In the genomic region with DNA sequence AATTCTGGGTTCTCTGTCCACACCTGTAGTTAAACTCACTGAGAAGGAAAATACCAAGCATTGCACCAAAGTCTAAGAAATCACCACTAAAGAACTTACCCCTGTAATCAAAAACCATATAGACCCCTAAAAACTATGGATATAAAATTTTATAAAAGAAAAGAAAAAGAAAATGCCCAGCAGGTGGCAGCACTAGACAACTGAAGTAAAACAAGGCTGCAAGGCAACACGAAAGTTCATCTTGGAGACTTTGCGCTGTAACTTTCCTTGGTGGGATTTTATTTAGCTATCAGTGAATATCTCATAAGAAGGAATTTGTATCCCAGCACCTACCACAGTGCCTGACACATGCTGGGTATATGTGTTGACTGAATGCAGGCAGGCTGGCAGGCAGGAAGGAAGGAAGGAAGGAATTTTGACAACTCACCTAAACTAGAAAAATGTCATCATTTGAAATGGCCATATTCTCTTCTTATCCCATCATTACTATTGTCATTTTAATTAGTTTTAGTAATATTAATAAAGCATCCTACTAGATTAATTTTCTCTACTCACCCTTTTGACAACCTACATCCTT, we compare ENCODE assay signal across 8 cellular contexts.
DNase-seq lines count a peak whose midpoint lies in the region; ATAC-seq and TF ChIP-seq lines count a peak whose summit lies in the region.

No MANE protein-coding gene starts in this region.

- POLR2A ChIA-PET in PC-3 (lab: Charles Lee; ENCODE audit: unreplicated experiment) = interaction anchor here (0.6 kb wide), 1 partner anchor 68 kb away, joined by 4 read pairs; a partner anchor contains a TSS

- H3K4me1 ChIP-seq in KMS-11 (ENCODE audit: low read depth, poor library complexity, severe bottlenecking) (peaks cover 7% of the 10 kb centered on the region), PC-3 (ENCODE audit: insufficient read depth, low read length) (peaks cover 38% of the 10 kb centered on the region), osteoblast (ENCODE audit: insufficient read depth, low read length) (peaks cover 20% of the 10 kb centered on the region), transverse colon (peaks cover 0 to 16% (median 7%) of the 10 kb centered on the region in 4 donors)

- DNase-seq in D341Med (ENCODE audit: low spot score) (peak; percentile 55), PC-3 (peak; percentile 75), fibroblast of pulmonary artery (ENCODE audit: low read depth) (peak; percentile 88), osteoblast (ENCODE audit: insufficient read length, low spot score, missing footprints) (peak; percentile 53), transverse colon (peak; percentile 75)
- DNase-seq in activated T-cell treated with anti-CD3 and anti-CD28 coated beads, Interleukin-2, amount 50 U/mL, for 4 hours = peak; percentile 69

- no peaks in the 10 kb centered on the region for H3K36me3 Mint-ChIP-seq in activated T-cell treated with anti-CD3 and anti-CD28 coated beads, Interleukin-2, amount 50 U/mL, for 4 hours (ENCODE audit: insufficient read depth)

- peaks cover 3% of the 10 kb centered on the region for H3K27me3 Mint-ChIP-seq in activated T-cell treated with anti-CD3 and anti-CD28 coated beads, Interleukin-2, amount 50 U/mL, for 4 hours (ENCODE audit: low read depth)

- H3F3A ChIP-seq in PC-3 (ENCODE audit: low read length, unreplicated experiment) = peaks cover 4% of the 10 kb centered on the region

- H3K27ac ChIP-seq in KMS-11 (no peak overlapping the region), PC-3 (ENCODE audit: low read length) (no peak overlapping the region; the same call in 1 of the 2 replicates), osteoblast (ENCODE audit: low read depth, low read length) (no peak overlapping the region), transverse colon (peak overlapping the region in 1 of 4 donors; percentile 68)

- H3K9me3 ChIP-seq in PC-3 (ENCODE audit: low read length) (no peaks in the 10 kb centered on the region), osteoblast (ENCODE audit: low read depth, low read length) (no peaks in the 10 kb centered on the region), transverse colon (no peaks in the 10 kb centered on the region)

- no peaks in the 10 kb centered on the region for H3K9me2 ChIP-seq in PC-3 (replicated peaks; ENCODE audit: low read length)

- H3K4me3 ChIP-seq in KMS-11 (IDR thresholded peaks at IDR 0.05; ENCODE audit: insufficient read depth, low read depth, low read length) (no peak overlapping the region), PC-3 (ENCODE audit: low read length) (no peak overlapping the region), fibroblast of pulmonary artery (replicated peaks; ENCODE audit: low read depth, low read length) (no peak overlapping the region), osteoblast (ENCODE audit: insufficient read depth, low read length) (no peak overlapping the region), transverse colon (no peak overlapping the region)

- intact Hi-C loops in PC-3 (cut with micrococcal nuclease) (loop anchor here (1.0 to 10.0 kb wide), 6 partner anchors 26 to 452 kb away; a partner anchor contains a TSS), transverse colon (cut with DNase I; ENCODE audit: low total_unique reads) (loop anchor here (1.0 kb wide), 1 partner anchor 452 kb away; no protein-coding TSS in a partner anchor)

- TF ChIP-seq CTCF in KMS-11 (conservative IDR thresholded peaks at IDR 0.05; ENCODE audit: low read depth, low read length) = peak; percentile 78
- peak; percentile 59 for TF ChIP-seq CTCF in PC-3 (conservative IDR thresholded peaks at IDR 0.05; ENCODE audit: low read depth, low read length)
- TF ChIP-seq CTCF in fibroblast of pulmonary artery (IDR thresholded peaks at IDR 0.05; ENCODE audit: low read length, missing control alignments) = peak; percentile 35
- TF ChIP-seq CTCF in osteoblast (IDR thresholded peaks at IDR 0.05; ENCODE audit: extremely low read depth, low read depth, low read length) = peak; percentile 55
- TF ChIP-seq CTCF in transverse colon (IDR thresholded peaks at IDR 0.05) = peak; percentile 60 to 86 (median 70)

- H3K36me3 ChIP-seq in KMS-11 (ENCODE audit: insufficient read depth) (no peaks in the 10 kb centered on the region), PC-3 (ENCODE audit: low read depth, low read length) (no peaks in the 10 kb centered on the region), osteoblast (ENCODE audit: insufficient read depth, low read length) (no peaks in the 10 kb centered on the region), transverse colon (no peaks in the 10 kb centered on the region)

- in situ Hi-C loops in transverse colon (cut with MboI; ENCODE audit: low pct_ligation_motif_present in 1 of 4, low pct_unique_long_range_greater_than_20kb in 1 of 4, low sequenced_read_pairs in 3 of 4) = loop anchor here (5.0 to 25.0 kb wide), 5 partner anchors 64 to 756 kb away; a partner anchor contains a TSS

- H3K4me1 Mint-ChIP-seq in activated T-cell treated with anti-CD3 and anti-CD28 coated beads, Interleukin-2, amount 50 U/mL, for 4 hours (ENCODE audit: low read depth) = peaks cover 5% of the 10 kb centered on the region

- no peak overlapping the region for H2AFZ ChIP-seq in KMS-11 (ENCODE audit: low read depth)
- H2AFZ ChIP-seq in PC-3 (ENCODE audit: low read length) = no peak overlapping the region
- H2AFZ ChIP-seq in osteoblast (ENCODE audit: low read length) = no peak overlapping the region

- no TSS peak for BruUV-seq in PC-3 (replicated peaks; lab: Mats Ljungman, UMichigan)

- 0 out of 2 replicates have a peak overlapping the region, but pooled peaks have one; percentile 12 for H3K4me2 ChIP-seq in KMS-11
- no peak overlapping the region for H3K4me2 ChIP-seq in PC-3 (ENCODE audit: low read length)
- H3K4me2 ChIP-seq in osteoblast (ENCODE audit: insufficient read depth, low read length) = no peak overlapping the region

- no peak overlapping the region for H3K9ac ChIP-seq in KMS-11
- no peak overlapping the region for H3K9ac ChIP-seq in PC-3 (ENCODE audit: low read length)

- no peak for TF ChIP-seq EP300 in transverse colon (IDR thresholded peaks at IDR 0.05; ENCODE audit: low read depth)

- H3K79me2 ChIP-seq in KMS-11 (ENCODE audit: insufficient read depth, low read depth) (no peaks in the 10 kb centered on the region), PC-3 (ENCODE audit: low read length) (no peaks in the 10 kb centered on the region), osteoblast (ENCODE audit: insufficient read depth, low read length) (no peaks in the 10 kb centered on the region)

- CTCF ChIA-PET in PC-3 (lab: Charles Lee) = interaction anchor here (0.6 to 2.2 kb wide), 2 partner anchors 311 to 452 kb away, joined by 4 to 29 read pairs; no protein-coding TSS in a partner anchor

- H3K27me3 ChIP-seq in KMS-11 (ENCODE audit: insufficient read depth, low read depth) (no peaks in the 10 kb centered on the region), PC-3 (ENCODE audit: low read length) (no peaks in the 10 kb centered on the region), osteoblast (ENCODE audit: insufficient read depth, low read length) (peaks cover 9% of the 10 kb centered on the region), transverse colon (no peaks in the 10 kb centered on the region)

- no peak overlapping the region for H3K4me3 Mint-ChIP-seq in activated T-cell treated with anti-CD3 and anti-CD28 coated beads, Interleukin-2, amount 50 U/mL, for 4 hours

- H3K9me3 Mint-ChIP-seq in activated T-cell treated with anti-CD3 and anti-CD28 coated beads, Interleukin-2, amount 50 U/mL, for 4 hours = no peaks in the 10 kb centered on the region

- TF ChIP-seq POLR2A in transverse colon (IDR thresholded peaks at IDR 0.05) = no peak

- H4K20me1 ChIP-seq in KMS-11 (ENCODE audit: insufficient read depth) (no peaks in the 10 kb centered on the region), PC-3 (ENCODE audit: low read length) (no peaks in the 10 kb centered on the region), osteoblast (ENCODE audit: insufficient read depth, low read length) (no peaks in the 10 kb centered on the region)

- 7% methylated on average over 2 of the region's 2 CpGs; no CpG with 5 or more reads in 1 of the 2 donors for WGBS in transverse colon (ENCODE audit: low coverage in 1 of 2), 2 donors

- no peak for ATAC-seq in PC-3
- no peak for ATAC-seq in activated T-cell treated with anti-CD3 and anti-CD28 coated beads, Interleukin-2, amount 50 U/mL, for 4 hours
- ATAC-seq in HG03457 (IDR thresholded peaks at IDR 0.05; ENCODE audit: unreplicated experiment) = no peak
